8 cellular contexts compared by ENCODE assay signal in the genomic region with DNA sequence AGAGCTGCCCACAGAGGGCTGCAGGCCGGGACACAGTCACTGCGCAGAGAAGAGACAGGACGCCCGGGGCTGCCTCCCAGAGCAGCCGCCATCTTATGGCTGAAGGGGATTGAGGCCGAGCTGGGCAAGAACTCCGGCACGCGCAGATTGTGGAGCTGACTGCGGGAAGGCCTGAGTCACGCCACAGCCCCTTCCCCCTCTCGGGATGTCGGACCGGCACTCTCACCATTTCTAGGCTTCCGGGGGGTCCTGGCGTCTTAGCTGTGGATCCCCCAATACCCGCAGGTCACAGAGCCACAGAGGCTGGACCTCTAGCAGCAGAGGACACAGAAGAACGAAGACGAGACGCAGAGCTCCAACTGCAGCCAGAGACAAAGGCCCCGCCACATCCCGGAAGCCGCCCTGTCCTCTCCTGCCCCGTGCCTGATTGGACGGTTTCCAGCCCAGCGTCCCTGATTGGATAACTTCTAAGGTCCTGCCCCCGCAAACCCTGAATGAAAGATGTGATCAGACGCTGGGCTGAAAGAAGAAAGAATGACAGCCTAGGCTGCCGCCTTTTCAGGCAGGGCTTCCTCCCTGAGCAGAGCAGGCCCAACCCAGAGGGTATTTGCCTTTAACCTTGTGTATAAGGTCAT. TPM values are rescaled to one million over a fixed set of nuclear protein-coding genes. Genes with fewer than 3 reads are reported as not detected.
DNase-seq lines count a peak whose midpoint lies in the region; ATAC-seq lines count a peak whose summit lies in the region.

A gene (minus strand): TSS at position 373 of the 635 bp plus-strand sequence. CDS start 144 bp downstream, at position 229.

- in situ Hi-C loops in SK-MEL-5 (cut with HindIII; ENCODE audit: low pct_unique_long_range_greater_than_20kb, low sequenced_read_pairs) = no loop called here

- H3K27ac Mint-ChIP-seq in activated naive CD4-positive, alpha-beta T cell treated with anti-CD3 and anti-CD28 coated beads, Interleukin-2, amount 50 U/mL, for 72 hours = peak within 1 kb of the TSS; percentile 94 to 98

- peaks cover 32 to 71% of the 10 kb centered on the region in 2 donors for H3K36me3 Mint-ChIP-seq in activated naive CD4-positive, alpha-beta T cell treated with anti-CD3 and anti-CD28 coated beads, Interleukin-2, amount 50 U/mL, for 72 hours

- H3K9me3 Mint-ChIP-seq in activated naive CD4-positive, alpha-beta T cell treated with anti-CD3 and anti-CD28 coated beads, Interleukin-2, amount 50 U/mL, for 72 hours = peaks cover 0 to under 1% of the 10 kb centered on the region in 2 donors

- DNase-seq in COLO668 (lab: John Stamatoyannopoulos, UW; ENCODE audit: unreplicated experiment) = peak; percentile 82
- DNase-seq in HuH-7 (ENCODE audit: low spot score) = peak; percentile 74
- DNase-seq in SK-MEL-5 (ENCODE audit: low read depth, low spot score) = peak; percentile 81
- DNase-seq in activated naive CD4-positive, alpha-beta T cell treated with anti-CD3 and anti-CD28 coated beads, Interleukin-2, amount 50 U/mL, for 72 hours (ENCODE audit: low spot score in 2 of 2) = peak; percentile 87 to 92
- DNase-seq in globus pallidus (ENCODE audit: low spot score) = peak; percentile 95
- peak; percentile 86 for DNase-seq in non-pigmented ciliary epithelial cell (ENCODE audit: low read depth)
- DNase-seq in substantia nigra (lab: John Stamatoyannopoulos, UW) = peak; percentile 45 to 98 (median 92)

- peak within 1 kb of the TSS; percentile 82 for H3K27ac ChIP-seq in substantia nigra (ENCODE audit: low read depth, low read length, poor library complexity, severe bottlenecking)

- ATAC-seq in GM21360 (IDR thresholded peaks at IDR 0.05; ENCODE audit: unreplicated experiment) = peak; percentile 82
- ATAC-seq in activated naive CD4-positive, alpha-beta T cell treated with anti-CD3 and anti-CD28 coated beads, Interleukin-2, amount 50 U/mL, for 72 hours = peak; percentile 97

RNA-seq across cellular contexts. Expression of the gene that starts here (rescaled TPM):
- total RNA-seq in SK-MEL-5 (2014; rRNA removed; shearing (Covaris generic)) = 4.4 and 4.7 TPM in 2 replicates
- 1.9 and 5.3 TPM in 2 replicates for polyA plus RNA-seq in SK-MEL-5 (2015; cell fraction: cytosol; rRNA removed)
- 7.2 and 9.2 TPM in 2 replicates for polyA plus RNA-seq in SK-MEL-5 (2015; cell fraction: nucleus; rRNA removed)
- 10 to 100 TPM; 34.0 to 37.7 TPM for total RNA-seq in activated naive CD4-positive, alpha-beta T cell treated with anti-CD3 and anti-CD28 coated beads, Interleukin-2, amount 50 U/mL, for 72 hours

Comparison
In these comparisons a context has a peak if more than half of its experiments do, and no peak if none do; other contexts are left out.
1. Peak in every context shown above with its lines: DNase-seq, ATAC-seq and H3K27ac ChIP-seq.